ENCODE assay signal across 23 cellular contexts in the genomic region with DNA sequence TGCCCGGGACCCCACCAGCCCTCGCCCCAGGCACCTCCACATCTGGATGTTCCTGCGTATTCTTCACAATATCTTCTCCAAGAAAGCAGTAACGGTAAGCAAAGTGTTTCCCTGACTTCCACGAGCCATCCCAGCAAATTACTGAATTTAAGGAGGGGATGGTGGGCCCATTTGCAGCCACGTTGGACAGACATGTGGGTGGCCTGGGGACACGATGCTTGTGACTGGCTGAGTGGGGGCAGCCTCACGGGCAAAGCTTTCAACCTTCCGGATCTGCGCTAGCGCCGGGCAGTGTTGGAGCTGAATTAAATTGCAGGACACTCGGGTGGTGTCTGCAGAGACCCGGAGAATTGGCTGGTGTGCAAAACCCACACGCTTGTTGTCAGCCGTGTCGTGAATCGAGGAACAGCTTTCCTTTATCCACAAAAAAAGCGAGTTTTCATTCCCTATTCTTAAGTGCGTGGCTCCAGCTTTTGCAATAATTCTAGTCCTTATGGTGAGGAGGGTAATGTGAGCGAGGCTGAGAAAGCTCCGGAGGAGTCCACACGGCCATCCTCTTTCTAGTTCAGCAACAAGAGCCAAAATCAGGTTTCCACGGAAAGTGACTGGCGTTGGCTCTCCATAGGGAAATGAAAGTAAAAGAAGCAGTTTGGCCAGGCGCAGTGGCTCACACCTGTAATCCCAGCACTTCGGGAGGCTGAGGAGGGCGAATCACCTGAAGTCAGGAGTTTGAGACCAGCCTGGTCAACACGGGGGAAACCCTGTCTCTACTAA. TPM values are rescaled to one million over a fixed set of nuclear protein-coding genes. Genes with fewer than 3 reads are reported as not detected.
DNase-seq lines count a peak whose midpoint lies in the region; TF ChIP-seq lines count a peak whose summit lies in the region.
"Had no signal": no experiment of that assay in that cellular context is flagged by ENCODE, and none has a peak within 500 bp of the region (broad histone marks: within the 10 kb centered on the region; RNA-seq: fewer than 3 reads in every experiment).

No MANE protein-coding gene starts in this region.

- H3K27ac ChIP-seq in BLaER1 = no peak overlapping the region
- H3K27ac ChIP-seq in SK-N-SH (ENCODE audit: low read depth in 2 of 2, low read length in 1 of 2) = no peak overlapping the region
- no peak overlapping the region for H3K27ac ChIP-seq in osteoblast (ENCODE audit: low read depth, low read length)
- H3K27ac ChIP-seq: HL-60, SJSA1 had no signal

- H3K9me3 Mint-ChIP-seq in CD14-positive monocyte = no peaks in the 10 kb centered on the region
- H3K9me3 Mint-ChIP-seq: CD4-positive, alpha-beta T cell; IgD-negative memory B cell had no signal

- no peaks in the 10 kb centered on the region for H3F3A ChIP-seq in SK-N-SH (replicated peaks; ENCODE audit: insufficient read depth)

- TF ChIP-seq EP300 in SK-N-SH (IDR thresholded peaks at IDR 0.05; ENCODE audit: borderline replicate concordance in 1 of 2, low read depth in 1 of 2, low read length in 1 of 2) = no peak

- whole genome bisulfite sequencing in SK-N-SH (ENCODE audit: low lambda C conversion rate) = 15% methylated on average over 24 of the region's 29 CpGs

- H4K20me1 ChIP-seq in BLaER1 = no peaks in the 10 kb centered on the region
- no peaks in the 10 kb centered on the region for H4K20me1 ChIP-seq in SK-N-SH (ENCODE audit: insufficient read depth)
- H4K20me1 ChIP-seq in osteoblast (ENCODE audit: insufficient read depth, low read length) = no peaks in the 10 kb centered on the region

- H3K9me3 ChIP-seq in BLaER1 = no peaks in the 10 kb centered on the region
- no peaks in the 10 kb centered on the region for H3K9me3 ChIP-seq in SK-N-SH
- no peaks in the 10 kb centered on the region for H3K9me3 ChIP-seq in osteoblast (ENCODE audit: low read depth, low read length)
- H3K9me3 ChIP-seq: SJSA1 had no signal

- no peaks in the 10 kb centered on the region for H3K4me1 Mint-ChIP-seq in CD14-positive monocyte

- H3K9me2 ChIP-seq in SK-N-SH = no peaks in the 10 kb centered on the region

- H3K4me3 Mint-ChIP-seq in CD14-positive monocyte = no peak overlapping the region
- H3K4me3 Mint-ChIP-seq: B cell; CD4-positive, alpha-beta T cell had no signal

- no peak for TF ChIP-seq RAD21 in SK-N-SH (IDR thresholded peaks at IDR 0.05; ENCODE audit: low read length)

- intact Hi-C loops in CD14-positive monocyte (cut with micrococcal nuclease) = no loop called here

- H3K27me3 ChIP-seq in BLaER1 = peaks cover 42% of the 10 kb centered on the region
- peaks cover 94% of the 10 kb centered on the region for H3K27me3 ChIP-seq in SK-N-SH (ENCODE audit: insufficient read depth)
- H3K27me3 ChIP-seq in osteoblast (ENCODE audit: insufficient read depth, low read length) = peaks cover 36% of the 10 kb centered on the region

- H3K4me2 ChIP-seq in BLaER1 (peak overlapping the region; percentile 85), SK-N-SH (peak overlapping the region; percentile 72), osteoblast (ENCODE audit: insufficient read depth, low read length) (no peak overlapping the region)

- CTCF ChIA-PET in SK-N-SH (lab: Yijun Ruan, JAX) = interaction anchor here (1.4 kb wide), 1 partner anchor 18 kb away, joined by 5 read pairs; no protein-coding TSS in a partner anchor

- H3K4me3 ChIP-seq in BLaER1 (no peak overlapping the region), SK-N-SH (ENCODE audit: low read depth in 2 of 2, low read length in 1 of 2) (peak overlapping the region in 1 of 2 experiments; percentile 33; a peak in 2 of 4 replicates), osteoblast (ENCODE audit: insufficient read depth, low read length) (no peak overlapping the region)
- H3K4me3 ChIP-seq: SJSA1 had no signal

- no peak overlapping the region for H3K9ac ChIP-seq in BLaER1
- no peak overlapping the region for H3K9ac ChIP-seq in SK-N-SH

- peaks cover 20 to 35% (median 25%) of the 10 kb centered on the region in 3 donors for H3K27me3 Mint-ChIP-seq in CD14-positive monocyte (ENCODE audit: low read depth in 3 of 3)

- H2AFZ ChIP-seq in SK-N-SH (ENCODE audit: low read depth) (no peak overlapping the region), osteoblast (ENCODE audit: low read length) (no peak overlapping the region)

- H3K27ac Mint-ChIP-seq in CD14-positive monocyte = peak overlapping the region in 1 of 7 donors; percentile 27
- H3K27ac Mint-ChIP-seq: B cell; CD4-positive, alpha-beta T cell; IgD-negative memory B cell had no signal

- H3K36me3 ChIP-seq in BLaER1 (no peaks in the 10 kb centered on the region), SK-N-SH (replicated peaks in 1 of 2; ENCODE audit: control insufficient read depth in 1 of 2, insufficient read depth in 2 of 2, low read length in 1 of 2) (no peaks in the 10 kb centered on the region), osteoblast (ENCODE audit: insufficient read depth, low read length) (no peaks in the 10 kb centered on the region)
- H3K36me3 ChIP-seq: SJSA1 had no signal

- DNase-seq in CD14-positive monocyte (ENCODE audit: low spot score) (peak; percentile 25), SK-N-SH (no peak), osteoblast (ENCODE audit: insufficient read length, low spot score, missing footprints) (peak; percentile 75), Kasumi-1 (lab: John Stamatoyannopoulos, UW) (no peak), NCI-H187 treated with DMSO at 0.1 percent for 48 hours (lab: John Stamatoyannopoulos, UW) (no peak)
- DNase-seq in stimulated activated naive CD4-positive, alpha-beta T cell treated with Interleukin-2 at 50 U/mL for 16 hours (lab: John Stamatoyannopoulos, UW) = no peak
- DNase-seq: CD4-positive, alpha-beta T cell; COR-L47; DMS79 treated with DMSO at 0.1 percent for 48 hours; GF-D8; NCI-H1092 treated with DMSO at 0.1 percent for 48 hours; NCI-H1436; NCI-H187; NCI-H2107; NCI-H446; NCI-H524 treated with DMSO at 0.1 percent for 48 hours; NCI-H82; T-helper 1 cell had no signal

- POLR2A ChIA-PET in SK-N-SH (lab: Yijun Ruan, JAX) = no interaction called here

- no peaks in the 10 kb centered on the region for H3K36me3 Mint-ChIP-seq in CD14-positive monocyte
- H3K36me3 Mint-ChIP-seq: IgD-negative memory B cell had no signal

- no peak for TF ChIP-seq CTCF in CD14-positive monocyte (IDR thresholded peaks at IDR 0.05)
- no peak for TF ChIP-seq CTCF in SK-N-SH (IDR thresholded peaks at IDR 0.05)
- no peak for TF ChIP-seq CTCF in osteoblast (IDR thresholded peaks at IDR 0.05; ENCODE audit: extremely low read depth, low read depth, low read length)

- H3K79me2 ChIP-seq in SK-N-SH (ENCODE audit: insufficient read depth) = no peaks in the 10 kb centered on the region
- H3K79me2 ChIP-seq in osteoblast (ENCODE audit: insufficient read depth, low read length) = no peaks in the 10 kb centered on the region

- H3K4me1 ChIP-seq in BLaER1 (peaks cover 46% of the 10 kb centered on the region), SK-N-SH (ENCODE audit: control insufficient read depth in 1 of 2, insufficient read depth in 2 of 2, low read depth in 1 of 2, low read length in 1 of 2) (no peaks in the 10 kb centered on the region), osteoblast (ENCODE audit: insufficient read depth, low read length) (no peaks in the 10 kb centered on the region)
- H3K4me1 ChIP-seq: SJSA1 had no signal

TF ChIP-seq in SK-N-SH, 30 proteins besides CTCF, POLR2A, EP300 and RAD21:
- TF ChIP-seq EZH2phosphoT487 (IDR thresholded peaks at IDR 0.05; ENCODE audit: borderline replicate concordance, low read depth) = no peak
- TF ChIP-seq NRF1 (IDR thresholded peaks at IDR 0.05; ENCODE audit: low read depth, low read length) = no peak
- TF ChIP-seq, protein P1, sequence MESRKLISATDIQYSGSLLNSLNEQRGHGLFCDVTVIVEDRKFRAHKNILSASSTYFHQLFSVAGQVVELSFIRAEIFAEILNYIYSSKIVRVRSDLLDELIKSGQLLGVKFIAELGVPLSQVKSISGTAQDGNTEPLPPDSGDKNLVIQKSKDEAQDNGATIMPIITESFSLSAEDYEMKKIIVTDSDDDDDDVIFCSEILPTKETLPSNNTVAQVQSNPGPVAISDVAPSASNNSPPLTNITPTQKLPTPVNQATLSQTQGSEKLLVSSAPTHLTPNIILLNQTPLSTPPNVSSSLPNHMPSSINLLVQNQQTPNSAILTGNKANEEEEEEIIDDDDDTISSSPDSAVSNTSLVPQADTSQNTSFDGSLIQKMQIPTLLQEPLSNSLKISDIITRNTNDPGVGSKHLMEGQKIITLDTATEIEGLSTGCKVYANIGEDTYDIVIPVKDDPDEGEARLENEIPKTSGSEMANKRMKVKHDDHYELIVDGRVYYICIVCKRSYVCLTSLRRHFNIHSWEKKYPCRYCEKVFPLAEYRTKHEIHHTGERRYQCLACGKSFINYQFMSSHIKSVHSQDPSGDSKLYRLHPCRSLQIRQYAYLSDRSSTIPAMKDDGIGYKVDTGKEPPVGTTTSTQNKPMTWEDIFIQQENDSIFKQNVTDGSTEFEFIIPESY (IDR thresholded peaks at IDR 0.05; ENCODE audit: borderline replicate concordance, low read depth) = no peak
- TF ChIP-seq ELF1 (IDR thresholded peaks at IDR 0.05) = no peak
- no peak for TF ChIP-seq CHD2 (IDR thresholded peaks at IDR 0.05; ENCODE audit: low read length, partially characterized antibody)
- no peak for TF ChIP-seq TAF1 (IDR thresholded peaks at IDR 0.05; ENCODE audit: borderline replicate concordance, low read depth, low read length)
- TF ChIP-seq FOXJ3 (CRISPR knock-in tag; IDR thresholded peaks at IDR 0.05) = no peak

RNA-seq across cellular contexts. Expression of a gene that starts 17.5 kb away (rescaled TPM):
- polyA plus RNA-seq in CD14-positive monocyte (10 to 100 TPM; 14.1 to 35.0 TPM), SK-N-SH (2012; rRNA removed) (202 TPM in 2 replicates)
- polyA plus RNA-seq in SK-N-SH (2012; cell fraction: cytosol; rRNA removed) = 166 and 192 TPM in 2 replicates
- polyA plus RNA-seq in SK-N-SH (2012; cell fraction: nucleus; rRNA removed) = 210 and 234 TPM in 2 replicates
- total RNA-seq in osteoblast = 134 and 139 TPM in 2 replicates

Comparison
In these comparisons a context has a peak if more than half of its experiments do, and no peak if none do; other contexts are left out.
1. DNase-seq: peak in CD14-positive monocyte (single experiment) and osteoblast (single experiment); none in SK-N-SH (single experiment), Kasumi-1 (0 of 2), NCI-H187 treated with DMSO at 0.1 percent for 48 hours (single experiment) and stimulated activated naive CD4-positive, alpha-beta T cell treated with Interleukin-2 at 50 U/mL for 16 hours (single experiment).